In genomic region chr1:10909697-10910489, GRCh38 we compare ENCODE assay signal across 7 cellular contexts.
DNase-seq lines count a peak whose midpoint lies in the region; ATAC-seq and TF ChIP-seq lines count a peak whose summit lies in the region.

No MANE protein-coding gene starts in this region.

- ATAC-seq in HG02870 (IDR thresholded peaks at IDR 0.05; ENCODE audit: unreplicated experiment) = no peak

- no CpG with 5 or more reads among the region's 16 CpGs for WGBS in neuronal stem cell (ENCODE audit: extremely low coverage in 2 of 2, insufficient read length in 2 of 2, insufficient replicate concordance in 1 of 2), 2 donors

- H2AK5ac ChIP-seq in neuronal stem cell (ENCODE audit: low read depth, low read length) = peak overlapping the region; percentile 80

- H3K9ac ChIP-seq in neuronal stem cell (ENCODE audit: low read depth, low read length, poor library complexity) = no peak overlapping the region

- no peak overlapping the region for H3K4me2 ChIP-seq in neuronal stem cell (ENCODE audit: insufficient read depth, low read length, poor library complexity, severe bottlenecking)

- no peak overlapping the region for H3K14ac ChIP-seq in neuronal stem cell (ENCODE audit: low read length)

- H3K4me3 ChIP-seq in neuronal stem cell (ENCODE audit: low read length in 2 of 2) = no peak overlapping the region

- H4K91ac ChIP-seq in neuronal stem cell (ENCODE audit: low read depth, low read length, poor library complexity) = no peak overlapping the region

- H3K4me1 ChIP-seq in neuronal stem cell (ENCODE audit: control insufficient read depth in 2 of 2, insufficient read depth in 1 of 2, low read depth in 1 of 2, low read length in 2 of 2) = peaks cover 21% of the 10 kb centered on the region in 2 donors

- H3K23ac ChIP-seq in neuronal stem cell (ENCODE audit: low read depth, low read length, poor library complexity) = peak overlapping the region; percentile 10

- H2AFZ ChIP-seq in neuronal stem cell (ENCODE audit: low read length) = peak overlapping the region; percentile 23

- H3K27me3 ChIP-seq in neuronal stem cell (ENCODE audit: control insufficient read depth in 3 of 3, insufficient read depth in 3 of 3, low read depth in 1 of 3, low read length in 3 of 3) = peaks cover 0 to 43% (median 0%) of the 10 kb centered on the region in 3 experiments

- peak overlapping the region; percentile 72 for H2BK5ac ChIP-seq in neuronal stem cell (ENCODE audit: low read length)

- no peaks in the 10 kb centered on the region for H3K9me3 ChIP-seq in neuronal stem cell (replicated peaks in 1 of 2; ENCODE audit: control insufficient read depth in 2 of 2, insufficient read depth in 1 of 2, low read depth in 1 of 2, low read length in 2 of 2)

- DNase-seq in MV-4-11 (lab: John Stamatoyannopoulos, UW) = peak; percentile 35
- peak; percentile 49 to 52 for DNase-seq in activated CD4-positive, alpha-beta T cell treated with anti-CD3 and anti-CD28 coated beads, Interleukin-2, amount 50 U/mL, for 24 hours (ENCODE audit: low read depth in 1 of 2, low spot score in 1 of 2)
- DNase-seq in effector CD4-positive, alpha-beta T cell = peak; percentile 67
- DNase-seq in neuronal stem cell (ENCODE audit: low spot score) = no peak
- DNase-seq in OCI-M2 (lab: John Stamatoyannopoulos, UW; ENCODE audit: unreplicated experiment) = no peak

- peak overlapping the region; percentile 45 for H2BK15ac ChIP-seq in neuronal stem cell (ENCODE audit: low read length)

- no peak overlapping the region for H4K8ac ChIP-seq in neuronal stem cell (ENCODE audit: low read depth, low read length)

- peak; percentile 72 for TF ChIP-seq CTCF in GM12872 (IDR thresholded peaks at IDR 0.05; ENCODE audit: insufficient read depth, low read depth, low read length)

- no peaks in the 10 kb centered on the region for H3K36me3 ChIP-seq in neuronal stem cell (replicated peaks in 1 of 2; ENCODE audit: control insufficient read depth in 2 of 2, insufficient read depth in 2 of 2, low read length in 2 of 2)

- H3K79me1 ChIP-seq in neuronal stem cell (ENCODE audit: low read depth, low read length) = no peaks in the 10 kb centered on the region

- H3K27ac ChIP-seq in neuronal stem cell (replicated peaks; ENCODE audit: low read length) = no peak overlapping the region

- no peak overlapping the region for H2BK120ac ChIP-seq in neuronal stem cell (ENCODE audit: low read depth, low read length)

- peak overlapping the region; percentile 69 for H2BK12ac ChIP-seq in neuronal stem cell (ENCODE audit: low read length)

- H3K4ac ChIP-seq in neuronal stem cell (ENCODE audit: low read length) = peak overlapping the region; percentile 87

- H3K18ac ChIP-seq in neuronal stem cell (ENCODE audit: low read length) = peak overlapping the region; percentile 83

Comparison
In these comparisons a context has a peak if more than half of its experiments do, and no peak if none do; other contexts are left out.
1. DNase-seq: peak in MV-4-11 (single experiment), activated CD4-positive, alpha-beta T cell treated with anti-CD3 and anti-CD28 coated beads, Interleukin-2, amount 50 U/mL, for 24 hours (2 of 2) and effector CD4-positive, alpha-beta T cell (single experiment); none in neuronal stem cell (single experiment) and OCI-M2 (single experiment).